Comparison of ENCODE assay signal across 8 cellular contexts in genomic region chr1:30778156-30778978, GRCh38. TPM values are rescaled to one million over a fixed set of nuclear protein-coding genes. Genes with fewer than 3 reads are reported as not detected.
A peak's percentile ranks its signal among the peaks of the same experiment; 100 is the strongest.
DNase-seq lines count a peak whose midpoint lies in the region; ATAC-seq and TF ChIP-seq lines count a peak whose summit lies in the region.

No MANE protein-coding gene starts in this region.

- H3K27ac ChIP-seq in spleen, result peak overlapping the region in 1 of 8 donors; percentile 9

- intact Hi-C loops in spleen (cut with DNase I; ENCODE audit: low total_unique reads), result loop anchor here (2.0 kb wide), 1 partner anchor 60 kb away; no protein-coding TSS in a partner anchor

- H3K4me1 ChIP-seq in spleen, result peaks cover 17 to 61% (median 30%) of the 10 kb centered on the region in 6 donors

- TF ChIP-seq CTCF in spleen (IDR thresholded peaks at IDR 0.05 in 8 of 11, conservative IDR thresholded peaks at IDR 0.05 in 3 of 11), result peak in 1 of 11 experiments; percentile 2

- H3K27ac Mint-ChIP-seq in activated naive CD8-positive, alpha-beta T cell treated with anti-CD3 and anti-CD28 coated beads, Interleukin-2, amount 50 U/mL, for 24 hours, result no peak overlapping the region
- no peak overlapping the region for H3K27ac Mint-ChIP-seq in activated naive CD8-positive, alpha-beta T cell treated with anti-CD3 and anti-CD28 coated beads for 36 hours

- H3K4me3 Mint-ChIP-seq in activated naive CD8-positive, alpha-beta T cell treated with anti-CD3 and anti-CD28 coated beads, Interleukin-2, amount 50 U/mL, for 24 hours, result no peak overlapping the region
- H3K4me3 Mint-ChIP-seq in activated naive CD8-positive, alpha-beta T cell treated with anti-CD3 and anti-CD28 coated beads for 36 hours, result no peak overlapping the region

- whole genome bisulfite sequencing in spleen, 5 donors, result 56 to 72% (median 63%) methylated on average over 11 of the region's 11 CpGs

- TF ChIP-seq POLR2A in spleen (IDR thresholded peaks at IDR 0.05), result no peak

- no peaks in the 10 kb centered on the region for H3K27me3 ChIP-seq in spleen (replicated peaks in 1 of 7)

- no peaks in the 10 kb centered on the region for H3K36me3 Mint-ChIP-seq in activated naive CD8-positive, alpha-beta T cell treated with anti-CD3 and anti-CD28 coated beads, Interleukin-2, amount 50 U/mL, for 24 hours (ENCODE audit: low read depth)
- no peaks in the 10 kb centered on the region for H3K36me3 Mint-ChIP-seq in activated naive CD8-positive, alpha-beta T cell treated with anti-CD3 and anti-CD28 coated beads for 36 hours

- H3K9me3 Mint-ChIP-seq in activated naive CD8-positive, alpha-beta T cell treated with anti-CD3 and anti-CD28 coated beads, Interleukin-2, amount 50 U/mL, for 24 hours, result no peaks in the 10 kb centered on the region
- no peaks in the 10 kb centered on the region for H3K9me3 Mint-ChIP-seq in activated naive CD8-positive, alpha-beta T cell treated with anti-CD3 and anti-CD28 coated beads for 36 hours

- no peak overlapping the region for H3K4me3 ChIP-seq in spleen

- H3K36me3 ChIP-seq in spleen, result no peaks in the 10 kb centered on the region

- no peaks in the 10 kb centered on the region for H3K9me3 ChIP-seq in spleen

- peaks cover 24% of the 10 kb centered on the region for H3K4me1 Mint-ChIP-seq in activated naive CD8-positive, alpha-beta T cell treated with anti-CD3 and anti-CD28 coated beads, Interleukin-2, amount 50 U/mL, for 24 hours
- peaks cover 22% of the 10 kb centered on the region for H3K4me1 Mint-ChIP-seq in activated naive CD8-positive, alpha-beta T cell treated with anti-CD3 and anti-CD28 coated beads for 36 hours

- peak; percentile 38 for ATAC-seq in activated naive CD8-positive, alpha-beta T cell treated with anti-CD3 and anti-CD28 coated beads, Interleukin-2, amount 50 U/mL, for 24 hours
- ATAC-seq in HG02678 (IDR thresholded peaks at IDR 0.05; ENCODE audit: unreplicated experiment), result no peak
- no peak for ATAC-seq in GM19351 (IDR thresholded peaks at IDR 0.05; ENCODE audit: unreplicated experiment)

- peak; percentile 61 for DNase-seq in activated naive CD8-positive, alpha-beta T cell treated with anti-CD3 and anti-CD28 coated beads, Interleukin-2, amount 50 U/mL, for 24 hours
- DNase-seq in activated naive CD8-positive, alpha-beta T cell treated with anti-CD3 and anti-CD28 coated beads for 36 hours, result no peak
- DNase-seq in NCI-H2196 (lab: John Stamatoyannopoulos, UW; ENCODE audit: unreplicated experiment) (peak; percentile 92), cerebellum (ENCODE audit: low spot score) (peak; percentile 8), spleen (peak; percentile 59)
- DNase-seq in effector CD8-positive, alpha-beta T cell (lab: John Stamatoyannopoulos, UW), result no peak

- H3K27me3 Mint-ChIP-seq in activated naive CD8-positive, alpha-beta T cell treated with anti-CD3 and anti-CD28 coated beads, Interleukin-2, amount 50 U/mL, for 24 hours, result no peaks in the 10 kb centered on the region
- no peaks in the 10 kb centered on the region for H3K27me3 Mint-ChIP-seq in activated naive CD8-positive, alpha-beta T cell treated with anti-CD3 and anti-CD28 coated beads for 36 hours

RNA-seq across cellular contexts. Expression of gene LAPTM5, which starts 20.8 kb away (rescaled TPM):
- total RNA-seq in activated naive CD8-positive, alpha-beta T cell treated with anti-CD3 and anti-CD28 coated beads for 36 hours, result 100 to 1,000 TPM; 232 to 233 TPM
- total RNA-seq in cerebellum (7.8 TPM), spleen (100 to 1,000 TPM; 473 to 747 (median 586) TPM)
- polyA plus RNA-seq in spleen, result 100 to 1,000 TPM; 419 to 691 (median 502) TPM

RNA-seq across cellular contexts. Expression of gene MATN1, which starts 55.0 kb away (rescaled TPM):
- 1 to 10 TPM; 1.1 to 1.5 TPM for total RNA-seq in activated naive CD8-positive, alpha-beta T cell treated with anti-CD3 and anti-CD28 coated beads for 36 hours
- total RNA-seq in cerebellum (0.36 TPM), spleen (1 to 10 TPM in 1 of 7 donors, under 1 TPM in 5, not detected in 1; 0.30 to 1.1 (median 0.69) TPM)
- polyA plus RNA-seq in spleen, result under 1 TPM; 0.04 to 0.08 (median 0.06) TPM

Comparison
In these comparisons a context has a peak if more than half of its experiments do, and no peak if none do; other contexts are left out.
1. DNase-seq: peak in activated naive CD8-positive, alpha-beta T cell treated with anti-CD3 and anti-CD28 coated beads, Interleukin-2, amount 50 U/mL, for 24 hours (single experiment), NCI-H2196 (single experiment), cerebellum (single experiment) and spleen (single experiment); none in activated naive CD8-positive, alpha-beta T cell treated with anti-CD3 and anti-CD28 coated beads for 36 hours (single experiment) and effector CD8-positive, alpha-beta T cell (single experiment).
2. RNA of gene LAPTM5, which starts 20.8 kb away (total RNA-seq): 473 to 747 TPM in spleen and 232 to 233 TPM in activated naive CD8-positive, alpha-beta T cell treated with anti-CD3 and anti-CD28 coated beads for 36 hours; 7.8 TPM in cerebellum (single experiment); every median in the first group is over 10 times any median in the second.